36 cellular contexts compared by ENCODE assay signal in genomic region chr19:17380426-17381138, GRCh38. TPM values are rescaled to one million over a fixed set of nuclear protein-coding genes. Genes with fewer than 3 reads are reported as not detected.
"Had no signal": no experiment of that assay in that cellular context is flagged by ENCODE, and none has a peak within 500 bp of the region (broad histone marks: within the 10 kb centered on the region; RNA-seq: fewer than 3 reads in every experiment).

No MANE protein-coding gene starts in this region.

- H3K27ac Mint-ChIP-seq: activated B cell treated with CpG ODN at 0.5 μM for 24 hours; activated CD8-positive, alpha-beta T cell treated with anti-CD3 and anti-CD28 coated beads for 36 hours; activated naive CD4-positive, alpha-beta T cell treated with anti-CD3 and anti-CD28 coated beads for 36 hours; activated naive CD4-positive, alpha-beta T cell treated with anti-CD3 and anti-CD28 coated beads, Interleukin-2, amount 50 U/mL, for 24 hours; activated naive CD8-positive, alpha-beta T cell treated with anti-CD3 and anti-CD28 coated beads for 36 hours; activated naive CD8-positive, alpha-beta T cell treated with anti-CD3 and anti-CD28 coated beads, Interleukin-2, amount 50 U/mL, for 24 hours; activated T-helper 17 cell treated with anti-CD3 and anti-CD28 coated beads, Interleukin-2, amount 50 U/mL, for 72 hours; brain; T-helper 2 cell treated with Interferon-gamma antibody and Interleukin-4, amounts not matched to agents 5 μg/mL and 100 μg/mL, for 36 hours had no signal

- ATAC-seq: activated CD4-positive, CD25-positive, alpha-beta regulatory T cell treated with anti-CD3 and anti-CD28 coated beads, Interleukin-2, amount 50 U/mL, for 24 hours; activated CD8-positive, alpha-beta T cell treated with anti-CD3 and anti-CD28 coated beads for 36 hours; activated naive CD8-positive, alpha-beta T cell treated with anti-CD3 and anti-CD28 coated beads, Interleukin-2, amount 50 U/mL, for 24 hours; activated T-cell treated with anti-CD3 and anti-CD28 coated beads, Interleukin-2, amount 50 U/mL, for 4 hours; activated T-helper 17 cell treated with anti-CD3 and anti-CD28 coated beads, Interleukin-2, amount 50 U/mL, for 72 hours; gastroesophageal sphincter; heart right ventricle had no signal

- H2AFZ ChIP-seq: hepatocyte had no signal

- H3K27me3 ChIP-seq: adrenal gland, breast epithelium, cardiac muscle cell, colonic mucosa, hepatocyte had no signal

- H3K4me3 ChIP-seq: adrenal gland, breast epithelium, cardiac muscle cell, colonic mucosa, esophagus muscularis mucosa, gastroesophageal sphincter, heart right ventricle, hepatocyte had no signal

- H3K4me1 ChIP-seq: breast epithelium, colonic mucosa had no signal

- H3K27ac ChIP-seq: adrenal gland, breast epithelium, cardiac muscle cell, colonic mucosa, esophagus muscularis mucosa, gastroesophageal sphincter, heart right ventricle, hepatocyte, WERI-Rb-1 had no signal

- H3K4me2 ChIP-seq: hepatocyte had no signal

- FAIRE-seq: endometrium had no signal

- H3K4me1 Mint-ChIP-seq: activated T-helper 17 cell treated with anti-CD3 and anti-CD28 coated beads, Interleukin-2, amount 50 U/mL, for 72 hours had no signal

- H3K36me3 Mint-ChIP-seq: activated naive CD4-positive, alpha-beta T cell treated with anti-CD3 and anti-CD28 coated beads, Interleukin-2, amount 50 U/mL, for 24 hours; activated naive CD8-positive, alpha-beta T cell treated with anti-CD3 and anti-CD28 coated beads for 36 hours; brain had no signal

- H3K36me3 ChIP-seq: adrenal gland, breast epithelium, cardiac muscle cell, colonic mucosa, esophagus muscularis mucosa, gastroesophageal sphincter, heart right ventricle, WERI-Rb-1 had no signal

- H3K4me3 Mint-ChIP-seq: activated B cell treated with CpG ODN at 0.5 μM for 24 hours; activated CD8-positive, alpha-beta T cell treated with anti-CD3 and anti-CD28 coated beads for 36 hours; activated naive CD4-positive, alpha-beta T cell treated with anti-CD3 and anti-CD28 coated beads for 36 hours; activated naive CD4-positive, alpha-beta T cell treated with anti-CD3 and anti-CD28 coated beads, Interleukin-2, amount 50 U/mL, for 24 hours; activated naive CD8-positive, alpha-beta T cell treated with anti-CD3 and anti-CD28 coated beads for 36 hours; activated naive CD8-positive, alpha-beta T cell treated with anti-CD3 and anti-CD28 coated beads, Interleukin-2, amount 50 U/mL, for 24 hours; activated T-cell treated with anti-CD3 and anti-CD28 coated beads, Interleukin-2, amount 50 U/mL, for 4 hours; activated T-helper 17 cell treated with anti-CD3 and anti-CD28 coated beads, Interleukin-2, amount 50 U/mL, for 72 hours; brain; T-helper 2 cell treated with Interferon-gamma antibody and Interleukin-4, amounts not matched to agents 5 μg/mL and 100 μg/mL, for 36 hours had no signal

- DNase-seq: activated B cell treated with CpG ODN at 0.5 μM for 24 hours; activated CD4-positive, alpha-beta T cell treated with anti-CD3 and anti-CD28 coated beads for 48 hours; activated CD4-positive, alpha-beta T cell treated with anti-CD3 and anti-CD28 coated beads, Interleukin-2, amount 50 U/mL, for 1 hour; activated CD4-positive, alpha-beta T cell treated with anti-CD3 and anti-CD28 coated beads, Interleukin-2, amount 50 U/mL, for 48 hours; activated CD8-positive, alpha-beta memory T cell treated with anti-CD3 and anti-CD28 coated beads for 24 hours; activated CD8-positive, alpha-beta T cell treated with anti-CD3 and anti-CD28 coated beads for 36 hours; activated effector memory CD4-positive, alpha-beta T cell treated with Interleukin-2 at 50 U/mL for 16 hours; activated naive CD4-positive, alpha-beta T cell treated with anti-CD3 and anti-CD28 coated beads for 36 hours; activated naive CD8-positive, alpha-beta T cell treated with anti-CD3 and anti-CD28 coated beads for 36 hours; activated naive CD8-positive, alpha-beta T cell treated with anti-CD3 and anti-CD28 coated beads, Interleukin-2, amount 50 U/mL, for 24 hours; activated T-cell treated with anti-CD3 and anti-CD28 coated beads, Interleukin-2, amount 50 U/mL, for 4 hours; adrenal gland; amygdala; aorta; central memory CD4-positive, alpha-beta T cell; cerebellar nuclear complex; colonic mucosa; dermis blood vessel endothelial cell; effector CD4-positive, alpha-beta T cell; erythroblast; foreskin melanocyte; heart right ventricle; T1000; WERI-Rb-1 had no signal

- H3K9me3 ChIP-seq: adrenal gland, breast epithelium, colonic mucosa, esophagus muscularis mucosa, gastroesophageal sphincter had no signal

- H3K79me2 ChIP-seq: hepatocyte had no signal

RNA-seq across cellular contexts. Expression of gene PLVAP, which starts 3.4 kb away (rescaled TPM):
- total RNA-seq: activated CD8-positive, alpha-beta T cell treated with anti-CD3 and anti-CD28 coated beads for 36 hours; activated naive CD4-positive, alpha-beta T cell treated with anti-CD3 and anti-CD28 coated beads for 36 hours; activated naive CD8-positive, alpha-beta T cell treated with anti-CD3 and anti-CD28 coated beads for 36 hours had no signal

RNA-seq across cellular contexts. Expression of gene CCDC194, which starts 13.4 kb away (rescaled TPM):
- total RNA-seq: colonic mucosa, esophagus muscularis mucosa, gastroesophageal sphincter, glomerular endothelial cell, hepatocyte had no signal
- polyA plus RNA-seq: aorta, hepatocyte had no signal
